In genomic region chr15:69032006-69032405, GRCh38 we compare ENCODE assay signal across 1 cellular context.
TF ChIP-seq lines count a peak whose summit lies in the region.

No MANE protein-coding gene starts in this region.

TF ChIP-seq in A549, 52 proteins besides CTCF, POLR2A, EP300 and RAD21 (continued from another document):
- TF ChIP-seq PBX3 (IDR thresholded peaks at IDR 0.05), result no peak
- no peak for TF ChIP-seq ESRRA (IDR thresholded peaks at IDR 0.05; ENCODE audit: borderline replicate concordance, low read length)
- TF ChIP-seq RFX5 (IDR thresholded peaks at IDR 0.05), result no peak
- TF ChIP-seq KDM5A (IDR thresholded peaks at IDR 0.05), result no peak
- no peak for TF ChIP-seq KDM1A (IDR thresholded peaks at IDR 0.05; ENCODE audit: low read depth)
- no peak for TF ChIP-seq ZNF302 (CRISPR knock-in tag; IDR thresholded peaks at IDR 0.05)
- no peak for TF ChIP-seq POLR2AphosphoS2 (conservative IDR thresholded peaks at IDR 0.05; ENCODE audit: low read length)
- no peak for TF ChIP-seq REST (IDR thresholded peaks at IDR 0.05)
- no peak for TF ChIP-seq MAFK (IDR thresholded peaks at IDR 0.05; ENCODE audit: partially characterized antibody)
- no peak for TF ChIP-seq BCL3 (IDR thresholded peaks at IDR 0.05)
- no peak for TF ChIP-seq PHF8 (IDR thresholded peaks at IDR 0.05; ENCODE audit: borderline replicate concordance, low read depth)
- no peak for TF ChIP-seq E2F6 (IDR thresholded peaks at IDR 0.05; ENCODE audit: borderline replicate concordance, low read depth)
- no peak for TF ChIP-seq JUN (IDR thresholded peaks at IDR 0.05)
- TF ChIP-seq HOXB5 (CRISPR knock-in tag; IDR thresholded peaks at IDR 0.05), result no peak
- no peak for TF ChIP-seq SMC3 (IDR thresholded peaks at IDR 0.05)
